8 cellular contexts compared by ENCODE assay signal in the genomic region with DNA sequence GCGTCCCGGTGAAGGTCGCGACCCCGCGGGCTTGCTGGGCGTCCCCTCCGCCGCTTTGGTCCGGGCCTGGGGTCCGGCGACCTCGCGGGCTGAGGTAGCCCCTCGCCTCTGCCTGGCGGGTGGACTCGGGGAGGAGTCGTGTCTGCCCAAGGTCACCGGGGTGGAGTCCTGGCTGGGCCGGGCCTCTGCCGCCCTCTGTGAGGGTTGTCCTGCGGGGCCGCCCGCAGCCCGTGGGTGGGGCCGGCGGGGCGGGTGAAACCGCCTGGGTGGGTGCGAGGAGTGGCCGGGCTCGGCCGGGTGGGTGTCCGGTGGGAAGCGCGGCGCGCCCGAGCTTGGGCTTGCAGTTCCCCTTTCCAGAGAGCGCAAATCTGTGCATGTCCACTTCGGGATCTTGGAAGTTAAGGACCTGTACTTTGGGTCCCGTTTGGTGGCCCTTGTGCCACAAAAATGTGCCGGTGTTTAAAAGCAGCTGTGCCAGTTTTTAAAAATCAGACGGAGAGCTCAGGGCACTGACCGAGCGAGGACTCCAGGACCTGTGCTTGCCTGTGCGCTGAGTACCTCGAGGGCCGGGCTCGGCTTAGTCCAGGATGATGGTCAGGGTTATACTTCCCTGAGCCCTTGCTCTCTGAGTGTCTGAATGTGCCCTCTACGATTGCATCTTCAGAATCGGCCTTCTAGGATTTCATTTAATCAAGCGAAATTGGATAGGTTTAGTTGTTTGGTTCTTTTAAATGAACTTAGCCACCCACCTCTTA.
DNase-seq lines count a peak whose midpoint lies in the region; ATAC-seq and TF ChIP-seq lines count a peak whose summit lies in the region.
"Not testable (repeated sequence)": the region's sequence is repeated elsewhere in the genome, so short reads cannot be mapped to it uniquely, and the experiment has no call there.

No MANE protein-coding gene starts in this region.

- not testable (repeated sequence) for H3F3A ChIP-seq in OCI-LY1 (ENCODE audit: insufficient read depth, low read length)

- H3K9me3 Mint-ChIP-seq in Caco-2 (ENCODE audit: unreplicated experiment); activated naive CD4-positive, alpha-beta T cell treated with anti-CD3 and anti-CD28 coated beads for 36 hours; naive thymus-derived CD4-positive, alpha-beta T cell: not testable (repeated sequence)

- H2AFZ ChIP-seq in OCI-LY1 (ENCODE audit: low read length) = not testable (repeated sequence)

- not testable (repeated sequence) for H3K27ac ChIP-seq in OCI-LY1 (ENCODE audit: low read depth, low read length, poor library complexity, severe bottlenecking); naive thymus-derived CD4-positive, alpha-beta T cell (ENCODE audit: low read depth, low read length)
- H3K27ac ChIP-seq in subcutaneous abdominal adipose tissue (ENCODE audit: low read depth, low read length) = peak overlapping the region; percentile 30

- peak; percentile 40 for ATAC-seq in GM21390 (IDR thresholded peaks at IDR 0.05; ENCODE audit: unreplicated experiment)
- peak; percentile 42 for ATAC-seq in HG02981 (IDR thresholded peaks at IDR 0.05; ENCODE audit: unreplicated experiment)
- peak; percentile 43 for ATAC-seq in naive thymus-derived CD4-positive, alpha-beta T cell

- H3K4me2 ChIP-seq in OCI-LY1 (ENCODE audit: low read length) = peak overlapping the region; percentile 90

- CTCF ChIA-PET in Caco-2 (lab: Charles Lee); activated naive CD4-positive, alpha-beta T cell treated with anti-CD3 and anti-CD28 coated beads for 36 hours (lab: Charles Lee); naive thymus-derived CD4-positive, alpha-beta T cell (lab: Charles Lee): not testable (repeated sequence)

- not testable (repeated sequence) for H3K27me3 Mint-ChIP-seq in Caco-2 (ENCODE audit: insufficient read depth, unreplicated experiment); activated naive CD4-positive, alpha-beta T cell treated with anti-CD3 and anti-CD28 coated beads for 36 hours (ENCODE audit: low read depth); naive thymus-derived CD4-positive, alpha-beta T cell

- not testable (repeated sequence) for BruUV-seq in Caco-2 (replicated peaks; lab: Mats Ljungman, UMichigan)

- H3K36me3 ChIP-seq in Caco-2 (ENCODE audit: control insufficient read depth, insufficient read depth, low read length); OCI-LY1 (ENCODE audit: insufficient read depth, low read length); naive thymus-derived CD4-positive, alpha-beta T cell (ENCODE audit: control insufficient read depth in 2 of 3, insufficient read depth in 3 of 3, low read length in 3 of 3); subcutaneous abdominal adipose tissue (ENCODE audit: control insufficient read depth in 5 of 5, insufficient read depth in 5 of 5, low read length in 5 of 5): not testable (repeated sequence)

- intact Hi-C loops in Caco-2 (cut with micrococcal nuclease; ENCODE audit: unreplicated experiment); naive thymus-derived CD4-positive, alpha-beta T cell (cut with micrococcal nuclease): not testable (repeated sequence)
- intact Hi-C loops in activated naive CD4-positive, alpha-beta T cell treated with anti-CD3 and anti-CD28 coated beads for 36 hours (cut with micrococcal nuclease) = loop anchor here (10.0 kb wide), 2 partner anchors 104 to 384 kb away; a partner anchor contains a TSS

- not testable (repeated sequence) for H3K4me3 Mint-ChIP-seq in Caco-2 (ENCODE audit: unreplicated experiment)
- H3K4me3 Mint-ChIP-seq in activated naive CD4-positive, alpha-beta T cell treated with anti-CD3 and anti-CD28 coated beads for 36 hours = peak overlapping the region; percentile 15
- H3K4me3 Mint-ChIP-seq in naive thymus-derived CD4-positive, alpha-beta T cell = peak overlapping the region in 9 of 10 donors; percentile 23 to 85 (median 52)

- H3K36me3 Mint-ChIP-seq in Caco-2 (ENCODE audit: insufficient read depth, unreplicated experiment); activated naive CD4-positive, alpha-beta T cell treated with anti-CD3 and anti-CD28 coated beads for 36 hours (ENCODE audit: low read depth); naive thymus-derived CD4-positive, alpha-beta T cell: not testable (repeated sequence)

- not testable (repeated sequence) for H3K4me1 Mint-ChIP-seq in Caco-2 (ENCODE audit: low read depth, unreplicated experiment); activated naive CD4-positive, alpha-beta T cell treated with anti-CD3 and anti-CD28 coated beads for 36 hours (ENCODE audit: low read depth)
- H3K4me1 Mint-ChIP-seq in naive thymus-derived CD4-positive, alpha-beta T cell = peaks cover 0 to 21% (median 13%) of the 10 kb centered on the region in 7 donors

- H3K9me3 ChIP-seq in Caco-2; OCI-LY1 (ENCODE audit: low read length); naive thymus-derived CD4-positive, alpha-beta T cell (ENCODE audit: control insufficient read depth in 2 of 3, low read length in 3 of 3); subcutaneous abdominal adipose tissue (ENCODE audit: control insufficient read depth in 5 of 5, low read length in 5 of 5): not testable (repeated sequence)

- not testable (repeated sequence) for TF ChIP-seq CTCF in Caco-2 (IDR thresholded peaks at IDR 0.05; ENCODE audit: insufficient read depth in 1 of 2, low read depth in 1 of 2, low read length in 1 of 2, severe bottlenecking in 1 of 2, unreplicated experiment in 1 of 2); OCI-LY1 (IDR thresholded peaks at IDR 0.05; ENCODE audit: low read length); fibroblast of villous mesenchyme (IDR thresholded peaks at IDR 0.05; ENCODE audit: insufficient read depth, low read depth, low read length)

- H3K27me3 ChIP-seq in Caco-2 (replicated peaks; ENCODE audit: control insufficient read depth, insufficient read depth, low read length); OCI-LY1 (ENCODE audit: insufficient read depth, low read length); naive thymus-derived CD4-positive, alpha-beta T cell (ENCODE audit: control insufficient read depth in 2 of 2, insufficient read depth in 2 of 2, low read length in 2 of 2); subcutaneous abdominal adipose tissue (ENCODE audit: control insufficient read depth in 5 of 5, insufficient read depth in 4 of 5, low read length in 5 of 5): not testable (repeated sequence)

- H3K4me1 ChIP-seq in Caco-2; OCI-LY1 (ENCODE audit: insufficient read depth, low read length, severe bottlenecking); naive thymus-derived CD4-positive, alpha-beta T cell (ENCODE audit: control insufficient read depth in 2 of 2, insufficient read depth in 2 of 2, low read length in 2 of 2); subcutaneous abdominal adipose tissue (ENCODE audit: control insufficient read depth in 5 of 5, insufficient read depth in 5 of 5, low read length in 5 of 5): not testable (repeated sequence)

- not testable (repeated sequence) for DNase-seq in Caco-2; activated naive CD4-positive, alpha-beta T cell treated with anti-CD3 and anti-CD28 coated beads for 36 hours; fibroblast of villous mesenchyme (ENCODE audit: low read depth)
- peak in 2 of 9 donors; percentile 9 to 51 for DNase-seq in naive thymus-derived CD4-positive, alpha-beta T cell

- POLR2A ChIA-PET in Caco-2 (lab: Charles Lee); naive thymus-derived CD4-positive, alpha-beta T cell (lab: Charles Lee): not testable (repeated sequence)

- H3K27ac Mint-ChIP-seq in Caco-2 (ENCODE audit: unreplicated experiment); activated naive CD4-positive, alpha-beta T cell treated with anti-CD3 and anti-CD28 coated beads for 36 hours: not testable (repeated sequence)
- H3K27ac Mint-ChIP-seq in naive thymus-derived CD4-positive, alpha-beta T cell = peak overlapping the region in 1 of 9 donors; percentile 77

- H4K20me1 ChIP-seq in OCI-LY1 (ENCODE audit: insufficient read depth, low read length) = not testable (repeated sequence)

- H3K4me3 ChIP-seq in Caco-2 (ENCODE audit: low read depth, low read length) (peak overlapping the region; percentile 53), OCI-LY1 (ENCODE audit: low read depth, low read length, poor library complexity, severe bottlenecking) (peak overlapping the region; percentile 75), fibroblast of villous mesenchyme (ENCODE audit: low read depth, low read length) (peak overlapping the region; percentile 61), subcutaneous abdominal adipose tissue (ENCODE audit: low read depth in 1 of 5, low read length in 5 of 5) (peak overlapping the region in 4 of 5 donors; percentile 27 to 67 (median 45))
- not testable (repeated sequence) for H3K4me3 ChIP-seq in naive thymus-derived CD4-positive, alpha-beta T cell (ENCODE audit: low read length)

- not testable (repeated sequence) for H3K79me2 ChIP-seq in OCI-LY1 (ENCODE audit: insufficient read depth, low read length)

- H3K9ac ChIP-seq in OCI-LY1 (ENCODE audit: low read length) = peak overlapping the region; percentile 89; the same call in 1 of the 2 replicates
- peak overlapping the region in 1 of 5 donors; percentile 70 for H3K9ac ChIP-seq in subcutaneous abdominal adipose tissue (ENCODE audit: low read length in 5 of 5)

- not testable (repeated sequence) for H3K9me2 ChIP-seq in OCI-LY1 (ENCODE audit: low read depth, low read length)
